31 cellular contexts compared by ENCODE assay signal in genomic region chr11:74742070-74742469, GRCh38. TPM values are rescaled to one million over a fixed set of nuclear protein-coding genes. Genes with fewer than 3 reads are reported as not detected.
"Had no signal": no experiment of that assay in that cellular context is flagged by ENCODE, and none has a peak within 500 bp of the region (broad histone marks: within the 10 kb centered on the region; RNA-seq: fewer than 3 reads in every experiment).

No MANE protein-coding gene starts in this region.

- ATAC-seq: naive thymus-derived CD4-positive, alpha-beta T cell; natural killer cell; psoas muscle; right cardiac atrium; sciatic nerve; stimulated activated memory B cell treated with anti-CD40 and anti-IgM and Interleukin-4, amounts not matched to agents 10 μg/mL and 1 μg/mL and 100 μg/mL, for 72 hours; stimulated activated naive CD8-positive, alpha-beta T cell treated with anti-CD3 and anti-CD28 coated beads, Interleukin-15, amount 100 ng/mL, for 72 hours; stimulated activated naive CD8-positive, alpha-beta T cell treated with anti-CD3 and anti-CD28 coated beads, Interleukin-15, Interleukin-2, amounts not matched to agents 100 U/mL and 50 U/mL, for 24 hours; upper lobe of right lung had no signal

- H3K9ac ChIP-seq: neural progenitor cell, parathyroid adenoma had no signal

- H2AFZ ChIP-seq: neural progenitor cell, parathyroid adenoma had no signal

- H3K9me3 ChIP-seq: ovary, psoas muscle, spleen, suprapubic skin, testis, tibial artery, transverse colon, upper lobe of right lung, uterus had no signal

- H3K4me2 ChIP-seq: neural progenitor cell, smooth muscle cell had no signal

- H3K27ac ChIP-seq: neural progenitor cell, ovary, parathyroid adenoma, psoas muscle, skin epidermis, spleen, suprapubic skin, testis, tibial artery, transverse colon, upper lobe of right lung, uterus had no signal

- H3K36me3 ChIP-seq: neural progenitor cell, ovary, spleen, suprapubic skin, tibial artery, transverse colon, upper lobe of right lung, uterus had no signal

- DNase-seq: naive thymus-derived CD4-positive, alpha-beta T cell; natural killer cell; occipital lobe; ovary; posterior cingulate gyrus; psoas muscle; right cardiac atrium; spleen; stimulated activated CD4-positive, alpha-beta T cell treated with anti-CD3 and anti-CD28 coated beads, Interleukin-12 subunit alpha, Interleukin-12 subunit beta, amount 100 ng/mL, for 4 hours; stimulated activated CD4-positive, alpha-beta T cell treated with anti-CD3 and anti-CD28 coated beads, Interleukin-1b, Interleukin-23, amount 100 ng/mL, for 48 hours; stimulated activated CD4-positive, alpha-beta T cell treated with anti-CD3 and anti-CD28 coated beads, Interleukin-4, amount 100 ng/mL, for 1 hour; stimulated activated CD4-positive, alpha-beta T cell treated with anti-CD3 and anti-CD28 coated beads, Interleukin-4, amount 100 ng/mL, for 4 hours; stimulated activated CD8-positive, alpha-beta memory T cell treated with anti-CD3 and anti-CD28 coated beads, Interleukin-4, amount 100 ng/mL, for 48 hours; stimulated activated naive CD4-positive, alpha-beta T cell; stimulated activated naive CD8-positive, alpha-beta T cell treated with anti-CD3 and anti-CD28 coated beads, Interleukin-15, amount 100 ng/mL, for 72 hours; stimulated activated naive CD8-positive, alpha-beta T cell treated with anti-CD3 and anti-CD28 coated beads, Interleukin-15, Interleukin-2, amounts not matched to agents 100 U/mL and 50 U/mL, for 24 hours; substantia nigra; testis; tibial artery; transverse colon; upper lobe of right lung; uterus had no signal

- H3K4me3 ChIP-seq: neural progenitor cell, ovary, psoas muscle, skin epidermis, smooth muscle cell, spleen, suprapubic skin, testis, tibial artery, transverse colon, upper lobe of right lung, uterus had no signal

- H3K27me3 ChIP-seq: neural progenitor cell, ovary, suprapubic skin, testis, upper lobe of right lung, uterus had no signal

- H3K4me1 ChIP-seq: neural progenitor cell, parathyroid adenoma, psoas muscle, suprapubic skin, testis, transverse colon, upper lobe of right lung, uterus had no signal

RNA-seq across cellular contexts. Expression of gene CHRDL2, which starts 10.8 kb away (rescaled TPM):
- total RNA-seq: naive thymus-derived CD4-positive, alpha-beta T cell; natural killer cell; occipital lobe; renal cortical epithelial cell; suprapubic skin had no signal
- polyA plus RNA-seq: naive thymus-derived CD4-positive, alpha-beta T cell; neural cell had no signal
